Comparison of ENCODE assay signal across 10 cellular contexts in the genomic region with DNA sequence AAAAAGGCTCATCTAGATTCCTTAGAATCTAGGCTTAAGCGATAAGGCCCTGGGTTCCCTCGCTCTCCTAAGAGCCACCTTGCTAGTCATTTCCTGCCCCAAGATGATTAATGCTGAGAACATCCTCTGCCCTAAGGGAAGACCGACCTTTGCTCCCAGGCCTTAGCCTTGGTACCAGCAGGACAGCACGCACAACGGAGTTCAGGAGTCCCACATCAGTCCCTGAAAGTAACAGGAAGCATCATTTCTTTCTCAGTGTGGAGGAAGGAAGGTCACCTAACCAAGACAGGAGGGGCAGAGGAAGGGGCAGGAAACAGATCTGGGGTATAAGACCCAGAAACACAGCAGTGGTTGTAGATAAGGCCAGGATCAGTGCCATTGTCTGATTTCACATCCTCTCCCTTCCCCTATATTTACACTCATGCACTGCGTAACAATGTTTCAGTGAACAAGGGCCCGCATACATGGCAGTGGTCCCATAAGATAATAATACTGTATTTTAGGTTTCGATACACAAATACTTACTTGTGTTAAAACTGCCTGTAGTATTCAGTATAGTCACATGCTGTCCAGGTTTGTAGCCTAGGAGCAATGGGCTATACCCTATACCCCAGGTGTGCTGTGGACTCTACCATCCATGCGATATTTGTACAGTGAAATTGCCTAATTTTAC. TPM values are rescaled to one million over a fixed set of nuclear protein-coding genes. Genes with fewer than 3 reads are reported as not detected.
DNase-seq lines count a peak whose midpoint lies in the region; ATAC-seq and TF ChIP-seq lines count a peak whose summit lies in the region.
"Had no signal": no experiment of that assay in that cellular context is flagged by ENCODE, and none has a peak within 500 bp of the region (broad histone marks: within the 10 kb centered on the region; RNA-seq: fewer than 3 reads in every experiment).

No MANE protein-coding gene starts in this region.

- TF ChIP-seq POLR2A in Peyer's patch (IDR thresholded peaks at IDR 0.05) = no peak

- H3K4me3 Mint-ChIP-seq in GM23338 (no peak overlapping the region), endodermal cell (no peak overlapping the region)

- H3K4me1 Mint-ChIP-seq in GM23338 (0 out of 3 replicates have a peak, but pooled peaks cover 3% of the 10 kb centered on the region), endodermal cell (peaks cover 4% of the 10 kb centered on the region)

- H2AFZ ChIP-seq in GM23338 = 0 out of 2 replicates have a peak overlapping the region, but pooled peaks have one; percentile 18
- H2AFZ ChIP-seq in osteoblast (ENCODE audit: low read length) = peak overlapping the region; percentile 81

- H3K9me2 ChIP-seq in GM23338 (ENCODE audit: insufficient read depth) = no peaks in the 10 kb centered on the region

- H3K9ac ChIP-seq in endodermal cell (ENCODE audit: extremely low read depth, low read length, poor library complexity, severe bottlenecking) = no peak overlapping the region

- H3K27me3 ChIP-seq in GM23338 (ENCODE audit: insufficient read depth) (no peaks in the 10 kb centered on the region), Peyer's patch (no peaks in the 10 kb centered on the region), endodermal cell (ENCODE audit: control insufficient read depth, insufficient read depth, low read length, poor library complexity, severe bottlenecking) (no peaks in the 10 kb centered on the region), osteoblast (ENCODE audit: insufficient read depth, low read length) (no peaks in the 10 kb centered on the region)
- H3K27me3 ChIP-seq: vagina had no signal

- H3K9me3 Mint-ChIP-seq in GM23338 (peaks cover 6% of the 10 kb centered on the region; the same call in 1 of the 3 replicates), endodermal cell (peaks cover 6% of the 10 kb centered on the region)

- H3K36me3 Mint-ChIP-seq in GM23338 (ENCODE audit: low read depth) = no peaks in the 10 kb centered on the region
- no peaks in the 10 kb centered on the region for H3K36me3 Mint-ChIP-seq in endodermal cell (ENCODE audit: low read depth)

- DNase-seq in GM23338 (ENCODE audit: low spot score) (no peak), Peyer's patch (peak in 2 of 3 donors; percentile 69 to 82), endodermal cell (peak; percentile 45), osteoblast (ENCODE audit: insufficient read length, low spot score, missing footprints) (no peak), foreskin fibroblast (no peak)
- no peak for DNase-seq in effector CD8-positive, alpha-beta T cell (lab: John Stamatoyannopoulos, UW)
- DNase-seq: Karpas-422 had no signal

- H3F3A ChIP-seq in GM23338 (replicated peaks; ENCODE audit: low read depth) = no peaks in the 10 kb centered on the region

- H3K79me2 ChIP-seq in GM23338 (replicated peaks; ENCODE audit: insufficient read depth) = no peaks in the 10 kb centered on the region
- H3K79me2 ChIP-seq in osteoblast (ENCODE audit: insufficient read depth, low read length) = no peaks in the 10 kb centered on the region

- ATAC-seq in GM23338 = no peak
- ATAC-seq in GM21423 (IDR thresholded peaks at IDR 0.05; ENCODE audit: unreplicated experiment) = no peak

- H3K27ac Mint-ChIP-seq in GM23338 (no peak overlapping the region), endodermal cell (no peak overlapping the region)

- H3K27me3 Mint-ChIP-seq in GM23338 (ENCODE audit: insufficient read depth, low read depth, poor library complexity) = peaks cover 6% of the 10 kb centered on the region
- peaks cover 4% of the 10 kb centered on the region for H3K27me3 Mint-ChIP-seq in endodermal cell (ENCODE audit: insufficient read depth)

- H3K27ac ChIP-seq in GM23338 (ENCODE audit: low read depth) (no peak overlapping the region), Peyer's patch (no peak overlapping the region), endodermal cell (ENCODE audit: low read depth, low read length) (no peak overlapping the region), osteoblast (ENCODE audit: low read depth, low read length) (no peak overlapping the region)
- H3K27ac ChIP-seq: epithelial cell of prostate, vagina had no signal

- H3K36me3 ChIP-seq in GM23338 (ENCODE audit: insufficient read depth) (no peaks in the 10 kb centered on the region), Peyer's patch (no peaks in the 10 kb centered on the region), endodermal cell (ENCODE audit: control insufficient read depth, insufficient read depth, low read length) (no peaks in the 10 kb centered on the region), osteoblast (ENCODE audit: insufficient read depth, low read length) (no peaks in the 10 kb centered on the region)
- H3K36me3 ChIP-seq: vagina had no signal

- no peak overlapping the region for H3K4me2 ChIP-seq in GM23338
- no peak overlapping the region for H3K4me2 ChIP-seq in osteoblast (ENCODE audit: insufficient read depth, low read length)

- no peaks in the 10 kb centered on the region for H3K4me1 ChIP-seq in GM23338 (ENCODE audit: insufficient read depth)
- H3K4me1 ChIP-seq in Peyer's patch = peaks cover 0 to 9% (median 0%) of the 10 kb centered on the region in 4 donors
- no peaks in the 10 kb centered on the region for H3K4me1 ChIP-seq in endodermal cell (ENCODE audit: control insufficient read depth, insufficient read depth, low read length)
- H3K4me1 ChIP-seq in osteoblast (ENCODE audit: insufficient read depth, low read length) = peaks cover 18% of the 10 kb centered on the region
- H3K4me1 ChIP-seq: vagina had no signal

- H3K4me3 ChIP-seq in GM23338 = no peak overlapping the region
- no peak overlapping the region for H3K4me3 ChIP-seq in Peyer's patch
- H3K4me3 ChIP-seq in endodermal cell (ENCODE audit: low read length) = no peak overlapping the region
- H3K4me3 ChIP-seq in osteoblast (ENCODE audit: insufficient read depth, low read length) = no peak overlapping the region
- no peak overlapping the region for H3K4me3 ChIP-seq in foreskin fibroblast (ENCODE audit: low read depth in 1 of 2, low read length in 2 of 2)
- H3K4me3 ChIP-seq: vagina had no signal

- TF ChIP-seq CTCF in GM23338 (conservative IDR thresholded peaks at IDR 0.05; ENCODE audit: low read depth in 2 of 2) (no peak), Peyer's patch (IDR thresholded peaks at IDR 0.05) (no peak), endodermal cell (conservative IDR thresholded peaks at IDR 0.05) (no peak), osteoblast (IDR thresholded peaks at IDR 0.05; ENCODE audit: extremely low read depth, low read depth, low read length) (no peak), foreskin fibroblast (IDR thresholded peaks at IDR 0.05; ENCODE audit: low read depth, low read length) (no peak)

- WGBS in endodermal cell (ENCODE audit: insufficient coverage in 1 of 2, insufficient read length in 1 of 2), 2 experiments = 89 to 90% methylated on average over 6 to 9 of the region's 9 CpGs

- H3K9me3 ChIP-seq in Peyer's patch (peaks cover 0 to 4% (median 0%) of the 10 kb centered on the region in 4 donors), endodermal cell (ENCODE audit: control insufficient read depth, low read length) (peaks cover 9% of the 10 kb centered on the region), osteoblast (ENCODE audit: low read depth, low read length) (peaks cover 2% of the 10 kb centered on the region)
- H3K9me3 ChIP-seq: vagina had no signal

- H4K20me1 ChIP-seq in GM23338 (replicated peaks; ENCODE audit: insufficient read depth) = no peaks in the 10 kb centered on the region
- H4K20me1 ChIP-seq in osteoblast (ENCODE audit: insufficient read depth, low read length) = no peaks in the 10 kb centered on the region

TF ChIP-seq in GM23338, 12 proteins besides CTCF, POLR2A, EP300 and RAD21 (continues in another document):
- TF ChIP-seq EZH2phosphoT487 (IDR thresholded peaks at IDR 0.05; ENCODE audit: unreplicated experiment) = no peak

RNA-seq across cellular contexts. Expression of gene FAM107B, which starts 8.1 kb away (rescaled TPM):
- total RNA-seq in GM23338 (2014; rRNA removed; shearing (Covaris generic)) = 17.6 and 20.5 TPM in 2 replicates
- polyA plus RNA-seq in GM23338 (2016; fragmentation: Nextera tagmentation; extraction: Ambion mirVana) = 11.0 and 16.0 TPM in 2 replicates
- 10 to 100 TPM; 36.6 to 89.1 (median 39.6) TPM for total RNA-seq in Peyer's patch
- total RNA-seq in endodermal cell = 10 to 100 TPM; 16.0 to 24.0 TPM
- 42.1 TPM for polyA plus RNA-seq in endodermal cell (2013, experiment 1 of 2)
- polyA plus RNA-seq in endodermal cell (2013, experiment 2 of 2) = 38.6 TPM
- 24.2 and 30.0 TPM in 2 replicates for total RNA-seq in osteoblast

RNA-seq across cellular contexts. Expression of gene CDNF, which starts 55.0 kb away (rescaled TPM):
- total RNA-seq in GM23338 (2014; rRNA removed; shearing (Covaris generic)) = 1.1 and 2.2 TPM in 2 replicates
- polyA plus RNA-seq in GM23338 (2016; fragmentation: Nextera tagmentation; extraction: Ambion mirVana) = 0.26 and 0.77 TPM in 2 replicates
- 1 to 10 TPM in 3 of 4 donors, not detected in 1; 3.1 to 6.7 (median 4.0) TPM for total RNA-seq in Peyer's patch
- 1 to 10 TPM in 1 of 2 donors, under 1 TPM in 1; 0.51 to 1.2 TPM for total RNA-seq in endodermal cell
- polyA plus RNA-seq in endodermal cell (2013, experiment 1 of 2) = 2.5 TPM
- polyA plus RNA-seq in endodermal cell (2013, experiment 2 of 2) = 1.5 TPM
- 1.8 TPM in 2 replicates for total RNA-seq in osteoblast

RNA-seq across cellular contexts. Expression of gene HSPA14, which starts 55.3 kb away (rescaled TPM):
- total RNA-seq in GM23338 (2014; rRNA removed; shearing (Covaris generic)) = 32.4 and 35.8 TPM in 2 replicates
- 46.5 and 48.1 TPM in 2 replicates for polyA plus RNA-seq in GM23338 (2016; fragmentation: Nextera tagmentation; extraction: Ambion mirVana)
- 10 to 100 TPM; 11.4 to 20.6 (median 12.0) TPM for total RNA-seq in Peyer's patch
- total RNA-seq in endodermal cell = 10 to 100 TPM; 17.1 to 24.9 TPM
- polyA plus RNA-seq in endodermal cell (2013, experiment 1 of 2) = 22.6 TPM
- polyA plus RNA-seq in endodermal cell (2013, experiment 2 of 2) = 23.9 TPM
- 11.9 and 12.7 TPM in 2 replicates for total RNA-seq in osteoblast

RNA-seq across cellular contexts. Expression of gene MSANTD7, which starts 55.3 kb away (rescaled TPM):
- total RNA-seq in GM23338 (2014; rRNA removed; shearing (Covaris generic)) = 18.7 and 19.8 TPM in 2 replicates
- 4.9 and 5.3 TPM in 2 replicates for polyA plus RNA-seq in GM23338 (2016; fragmentation: Nextera tagmentation; extraction: Ambion mirVana)
- total RNA-seq in Peyer's patch = 10 to 100 TPM in 3 of 4 donors, 1 to 10 TPM in 1; 9.1 to 12.8 (median 10.3) TPM
- total RNA-seq in endodermal cell = 10 to 100 TPM; 14.6 to 15.6 TPM
- 13.9 TPM for polyA plus RNA-seq in endodermal cell (2013, experiment 1 of 2)
- 14.6 TPM for polyA plus RNA-seq in endodermal cell (2013, experiment 2 of 2)
- 17.7 and 22.4 TPM in 2 replicates for total RNA-seq in osteoblast

Comparison
In these comparisons a context has a peak if more than half of its experiments do, and no peak if none do; other contexts are left out.
1. DNase-seq: peak in Peyer's patch (2 of 3) and endodermal cell (single experiment); none in GM23338 (single experiment), osteoblast (single experiment), foreskin fibroblast (0 of 2) and effector CD8-positive, alpha-beta T cell (single experiment).